In the genomic region with DNA sequence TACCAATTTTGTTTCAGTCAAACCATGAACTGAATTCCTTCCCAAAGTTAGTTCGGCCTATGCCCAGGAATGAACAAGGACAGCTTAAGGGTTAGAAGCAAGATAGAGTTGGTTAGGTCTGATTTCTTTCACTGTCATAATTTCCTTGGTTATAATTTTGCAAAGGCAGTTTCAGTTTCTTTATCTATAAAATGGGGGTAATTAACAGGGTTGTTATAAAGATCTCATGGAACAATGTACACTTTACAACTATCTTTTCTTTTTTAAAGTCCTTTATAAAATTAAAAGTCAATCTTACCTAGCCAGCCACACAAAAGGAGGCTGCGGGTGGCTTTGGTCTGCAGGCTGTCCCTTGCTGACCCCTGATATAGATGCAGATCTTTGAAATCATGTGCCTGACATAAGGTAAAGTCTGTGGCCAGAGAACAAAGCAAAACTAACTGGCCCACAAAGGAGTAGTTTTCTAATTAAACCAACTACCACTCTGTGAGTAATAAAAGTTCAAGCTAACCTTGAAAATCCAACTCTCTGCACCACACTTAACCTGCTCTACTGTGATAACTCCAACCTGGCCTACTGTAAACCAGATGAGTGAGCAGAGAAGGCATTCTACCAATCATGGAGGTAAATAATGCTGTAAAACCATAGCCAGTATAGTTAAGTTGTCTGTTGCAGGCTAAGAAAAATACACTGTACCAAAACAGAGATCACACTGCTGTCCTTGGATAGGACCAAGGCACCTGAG, we compare ENCODE assay signal across 2 cellular contexts.
TF ChIP-seq lines count a peak whose summit lies in the region.

No MANE protein-coding gene starts in this region.

TF ChIP-seq in GM23338, 12 proteins besides CTCF, POLR2A, EP300 and RAD21 (continues in another document):
- TF ChIP-seq, protein P1, sequence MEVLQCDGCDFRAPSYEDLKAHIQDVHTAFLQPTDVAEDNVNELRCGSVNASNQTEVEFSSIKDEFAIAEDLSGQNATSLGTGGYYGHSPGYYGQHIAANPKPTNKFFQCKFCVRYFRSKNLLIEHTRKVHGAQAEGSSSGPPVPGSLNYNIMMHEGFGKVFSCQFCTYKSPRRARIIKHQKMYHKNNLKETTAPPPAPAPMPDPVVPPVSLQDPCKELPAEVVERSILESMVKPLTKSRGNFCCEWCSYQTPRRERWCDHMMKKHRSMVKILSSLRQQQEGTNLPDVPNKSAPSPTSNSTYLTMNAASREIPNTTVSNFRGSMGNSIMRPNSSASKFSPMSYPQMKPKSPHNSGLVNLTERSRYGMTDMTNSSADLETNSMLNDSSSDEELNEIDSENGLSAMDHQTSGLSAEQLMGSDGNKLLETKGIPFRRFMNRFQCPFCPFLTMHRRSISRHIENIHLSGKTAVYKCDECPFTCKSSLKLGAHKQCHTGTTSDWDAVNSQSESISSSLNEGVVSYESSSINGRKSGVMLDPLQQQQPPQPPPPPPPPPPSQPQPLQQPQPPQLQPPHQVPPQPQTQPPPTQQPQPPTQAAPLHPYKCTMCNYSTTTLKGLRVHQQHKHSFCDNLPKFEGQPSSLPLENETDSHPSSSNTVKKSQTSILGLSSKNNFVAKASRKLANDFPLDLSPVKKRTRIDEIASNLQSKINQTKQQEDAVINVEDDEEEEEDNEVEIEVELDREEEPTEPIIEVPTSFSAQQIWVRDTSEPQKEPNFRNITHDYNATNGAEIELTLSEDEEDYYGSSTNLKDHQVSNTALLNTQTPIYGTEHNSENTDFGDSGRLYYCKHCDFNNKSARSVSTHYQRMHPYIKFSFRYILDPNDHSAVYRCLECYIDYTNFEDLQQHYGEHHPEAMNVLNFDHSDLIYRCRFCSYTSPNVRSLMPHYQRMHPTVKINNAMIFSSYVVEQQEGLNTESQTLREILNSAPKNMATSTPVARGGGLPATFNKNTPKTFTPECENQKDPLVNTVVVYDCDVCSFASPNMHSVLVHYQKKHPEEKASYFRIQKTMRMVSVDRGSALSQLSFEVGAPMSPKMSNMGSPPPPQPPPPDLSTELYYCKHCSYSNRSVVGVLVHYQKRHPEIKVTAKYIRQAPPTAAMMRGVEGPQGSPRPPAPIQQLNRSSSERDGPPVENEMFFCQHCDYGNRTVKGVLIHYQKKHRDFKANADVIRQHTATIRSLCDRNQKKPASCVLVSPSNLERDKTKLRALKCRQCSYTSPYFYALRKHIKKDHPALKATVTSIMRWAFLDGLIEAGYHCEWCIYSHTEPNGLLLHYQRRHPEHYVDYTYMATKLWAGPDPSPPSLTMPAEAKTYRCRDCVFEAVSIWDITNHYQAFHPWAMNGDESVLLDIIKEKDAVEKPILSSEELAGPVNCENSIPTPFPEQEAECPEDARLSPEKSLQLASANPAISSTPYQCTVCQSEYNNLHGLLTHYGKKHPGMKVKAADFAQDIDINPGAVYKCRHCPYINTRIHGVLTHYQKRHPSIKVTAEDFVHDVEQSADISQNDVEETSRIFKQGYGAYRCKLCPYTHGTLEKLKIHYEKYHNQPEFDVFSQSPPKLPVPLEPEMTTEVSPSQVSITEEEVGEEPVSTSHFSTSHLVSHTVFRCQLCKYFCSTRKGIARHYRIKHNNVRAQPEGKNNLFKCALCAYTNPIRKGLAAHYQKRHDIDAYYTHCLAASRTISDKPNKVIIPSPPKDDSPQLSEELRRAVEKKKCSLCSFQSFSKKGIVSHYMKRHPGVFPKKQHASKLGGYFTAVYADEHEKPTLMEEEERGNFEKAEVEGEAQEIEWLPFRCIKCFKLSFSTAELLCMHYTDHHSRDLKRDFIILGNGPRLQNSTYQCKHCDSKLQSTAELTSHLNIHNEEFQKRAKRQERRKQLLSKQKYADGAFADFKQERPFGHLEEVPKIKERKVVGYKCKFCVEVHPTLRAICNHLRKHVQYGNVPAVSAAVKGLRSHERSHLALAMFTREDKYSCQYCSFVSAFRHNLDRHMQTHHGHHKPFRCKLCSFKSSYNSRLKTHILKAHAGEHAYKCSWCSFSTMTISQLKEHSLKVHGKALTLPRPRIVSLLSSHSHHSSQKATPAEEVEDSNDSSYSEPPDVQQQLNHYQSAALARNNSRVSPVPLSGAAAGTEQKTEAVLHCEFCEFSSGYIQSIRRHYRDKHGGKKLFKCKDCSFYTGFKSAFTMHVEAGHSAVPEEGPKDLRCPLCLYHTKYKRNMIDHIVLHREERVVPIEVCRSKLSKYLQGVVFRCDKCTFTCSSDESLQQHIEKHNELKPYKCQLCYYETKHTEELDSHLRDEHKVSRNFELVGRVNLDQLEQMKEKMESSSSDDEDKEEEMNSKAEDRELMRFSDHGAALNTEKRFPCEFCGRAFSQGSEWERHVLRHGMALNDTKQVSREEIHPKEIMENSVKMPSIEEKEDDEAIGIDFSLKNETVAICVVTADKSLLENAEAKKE (CRISPR knock-in tag; IDR thresholded peaks at IDR 0.05), result no peak
- TF ChIP-seq, protein P2, sequence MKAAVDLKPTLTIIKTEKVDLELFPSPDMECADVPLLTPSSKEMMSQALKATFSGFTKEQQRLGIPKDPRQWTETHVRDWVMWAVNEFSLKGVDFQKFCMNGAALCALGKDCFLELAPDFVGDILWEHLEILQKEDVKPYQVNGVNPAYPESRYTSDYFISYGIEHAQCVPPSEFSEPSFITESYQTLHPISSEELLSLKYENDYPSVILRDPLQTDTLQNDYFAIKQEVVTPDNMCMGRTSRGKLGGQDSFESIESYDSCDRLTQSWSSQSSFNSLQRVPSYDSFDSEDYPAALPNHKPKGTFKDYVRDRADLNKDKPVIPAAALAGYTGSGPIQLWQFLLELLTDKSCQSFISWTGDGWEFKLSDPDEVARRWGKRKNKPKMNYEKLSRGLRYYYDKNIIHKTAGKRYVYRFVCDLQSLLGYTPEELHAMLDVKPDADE (IDR thresholded peaks at IDR 0.05), result no peak
- TF ChIP-seq, protein P3, sequence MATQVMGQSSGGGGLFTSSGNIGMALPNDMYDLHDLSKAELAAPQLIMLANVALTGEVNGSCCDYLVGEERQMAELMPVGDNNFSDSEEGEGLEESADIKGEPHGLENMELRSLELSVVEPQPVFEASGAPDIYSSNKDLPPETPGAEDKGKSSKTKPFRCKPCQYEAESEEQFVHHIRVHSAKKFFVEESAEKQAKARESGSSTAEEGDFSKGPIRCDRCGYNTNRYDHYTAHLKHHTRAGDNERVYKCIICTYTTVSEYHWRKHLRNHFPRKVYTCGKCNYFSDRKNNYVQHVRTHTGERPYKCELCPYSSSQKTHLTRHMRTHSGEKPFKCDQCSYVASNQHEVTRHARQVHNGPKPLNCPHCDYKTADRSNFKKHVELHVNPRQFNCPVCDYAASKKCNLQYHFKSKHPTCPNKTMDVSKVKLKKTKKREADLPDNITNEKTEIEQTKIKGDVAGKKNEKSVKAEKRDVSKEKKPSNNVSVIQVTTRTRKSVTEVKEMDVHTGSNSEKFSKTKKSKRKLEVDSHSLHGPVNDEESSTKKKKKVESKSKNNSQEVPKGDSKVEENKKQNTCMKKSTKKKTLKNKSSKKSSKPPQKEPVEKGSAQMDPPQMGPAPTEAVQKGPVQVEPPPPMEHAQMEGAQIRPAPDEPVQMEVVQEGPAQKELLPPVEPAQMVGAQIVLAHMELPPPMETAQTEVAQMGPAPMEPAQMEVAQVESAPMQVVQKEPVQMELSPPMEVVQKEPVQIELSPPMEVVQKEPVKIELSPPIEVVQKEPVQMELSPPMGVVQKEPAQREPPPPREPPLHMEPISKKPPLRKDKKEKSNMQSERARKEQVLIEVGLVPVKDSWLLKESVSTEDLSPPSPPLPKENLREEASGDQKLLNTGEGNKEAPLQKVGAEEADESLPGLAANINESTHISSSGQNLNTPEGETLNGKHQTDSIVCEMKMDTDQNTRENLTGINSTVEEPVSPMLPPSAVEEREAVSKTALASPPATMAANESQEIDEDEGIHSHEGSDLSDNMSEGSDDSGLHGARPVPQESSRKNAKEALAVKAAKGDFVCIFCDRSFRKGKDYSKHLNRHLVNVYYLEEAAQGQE (IDR thresholded peaks at IDR 0.05; ENCODE audit: unreplicated experiment), result no peak
- TF ChIP-seq ZNF114 (CRISPR knock-in tag; IDR thresholded peaks at IDR 0.05), result no peak
- TF ChIP-seq JUNB (IDR thresholded peaks at IDR 0.05; ENCODE audit: unreplicated experiment), result no peak
- no peak for TF ChIP-seq EZH2phosphoT487 (IDR thresholded peaks at IDR 0.05; ENCODE audit: unreplicated experiment)
- no peak for TF ChIP-seq EZH2 (IDR thresholded peaks at IDR 0.05; ENCODE audit: low read depth, unreplicated experiment)
- TF ChIP-seq STAT1 (IDR thresholded peaks at IDR 0.05; ENCODE audit: unreplicated experiment), result no peak

TF ChIP-seq in endothelial cell of umbilical vein, 7 proteins besides CTCF, POLR2A, EP300 and RAD21 (continued from another document):
- TF ChIP-seq GATA2 (IDR thresholded peaks at IDR 0.05; ENCODE audit: insufficient read depth, insufficient read length, low read depth, low read length) (no peak), FOS (IDR thresholded peaks at IDR 0.05; ENCODE audit: borderline replicate concordance, insufficient read depth, low read length) (no peak), EZH2 (IDR thresholded peaks at IDR 0.05; ENCODE audit: borderline replicate concordance, low read depth, low read length, severe bottlenecking) (no peak), JUN (IDR thresholded peaks at IDR 0.05; ENCODE audit: borderline replicate concordance, insufficient read depth, insufficient read length, low read depth) (no peak)
- TF ChIP-seq, protein P4, sequence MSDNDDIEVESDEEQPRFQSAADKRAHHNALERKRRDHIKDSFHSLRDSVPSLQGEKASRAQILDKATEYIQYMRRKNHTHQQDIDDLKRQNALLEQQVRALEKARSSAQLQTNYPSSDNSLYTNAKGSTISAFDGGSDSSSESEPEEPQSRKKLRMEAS (IDR thresholded peaks at IDR 0.05; ENCODE audit: insufficient read depth, insufficient read length), result no peak
